10 cellular contexts compared by ENCODE assay signal in genomic region chr1:40703316-40703715, GRCh38. TPM values are rescaled to one million over a fixed set of nuclear protein-coding genes. Genes with fewer than 3 reads are reported as not detected.
A peak's percentile ranks its signal among the peaks of the same experiment; 100 is the strongest.
DNase-seq lines count a peak whose midpoint lies in the region; ATAC-seq and TF ChIP-seq lines count a peak whose summit lies in the region.
"Had no signal": no experiment of that assay in that cellular context is flagged by ENCODE, and none has a peak within 500 bp of the region (broad histone marks: within the 10 kb centered on the region; RNA-seq: fewer than 3 reads in every experiment).

No MANE protein-coding gene starts in this region.

- H3K4me3 Mint-ChIP-seq in chondrocyte (ENCODE audit: unreplicated experiment): no peak overlapping the region
- H3K4me3 Mint-ChIP-seq: activated naive CD8-positive, alpha-beta T cell treated with anti-CD3 and anti-CD28 coated beads for 36 hours had no signal

- peak in 3 of 4 donors; percentile 28 to 44 (median 34) for ATAC-seq in psoas muscle
- no peak for ATAC-seq in GM18519 (IDR thresholded peaks at IDR 0.05; ENCODE audit: low FRiP score, unreplicated experiment)

- TF ChIP-seq CTCF in chondrocyte (IDR thresholded peaks at IDR 0.05) (peak; percentile 19), psoas muscle (IDR thresholded peaks at IDR 0.05) (no peak)

- no peak overlapping the region for H3K4me3 ChIP-seq in psoas muscle

- H3K27ac Mint-ChIP-seq in chondrocyte (ENCODE audit: unreplicated experiment): peak overlapping the region; percentile 65
- H3K27ac Mint-ChIP-seq: activated naive CD8-positive, alpha-beta T cell treated with anti-CD3 and anti-CD28 coated beads for 36 hours had no signal

- peaks cover 34% of the 10 kb centered on the region for H3K4me1 ChIP-seq in psoas muscle

- H3K9me3 Mint-ChIP-seq in chondrocyte (ENCODE audit: low read depth): no peaks in the 10 kb centered on the region
- H3K9me3 Mint-ChIP-seq: activated naive CD8-positive, alpha-beta T cell treated with anti-CD3 and anti-CD28 coated beads for 36 hours had no signal

- WGBS in psoas muscle, 3 donors: 83 to 87% (median 86%) methylated on average over 3 of the region's 3 CpGs

- DNase-seq in DMS79 (lab: John Stamatoyannopoulos, UW): peak; percentile 14
- no peak for DNase-seq in DMS79 treated with DMSO at 0.1 percent for 48 hours (lab: John Stamatoyannopoulos, UW)
- peak; percentile 12 for DNase-seq in NCI-H2196 treated with DMSO at 0.1 percent for 48 hours (lab: John Stamatoyannopoulos, UW; ENCODE audit: unreplicated experiment)
- DNase-seq in chondrocyte (ENCODE audit: low spot score): no peak
- DNase-seq in psoas muscle: no peak
- no peak for DNase-seq in substantia nigra (lab: John Stamatoyannopoulos, UW)
- no peak for DNase-seq in medulla oblongata (ENCODE audit: extremely low spot score)
- DNase-seq: activated naive CD8-positive, alpha-beta T cell treated with anti-CD3 and anti-CD28 coated beads for 36 hours; NCI-H1930 had no signal

- H3K36me3 ChIP-seq in psoas muscle (ENCODE audit: insufficient read depth in 1 of 2, low read depth in 1 of 2): no peaks in the 10 kb centered on the region

- H3K27me3 Mint-ChIP-seq in chondrocyte (ENCODE audit: low read depth): no peaks in the 10 kb centered on the region
- H3K27me3 Mint-ChIP-seq: activated naive CD8-positive, alpha-beta T cell treated with anti-CD3 and anti-CD28 coated beads for 36 hours had no signal

- H3K27ac ChIP-seq in psoas muscle: peak overlapping the region; percentile 21
- H3K27ac ChIP-seq in substantia nigra (ENCODE audit: low read depth, low read length, poor library complexity, severe bottlenecking): no peak overlapping the region

- no peaks in the 10 kb centered on the region for H3K9me3 ChIP-seq in psoas muscle

- H3K36me3 Mint-ChIP-seq in chondrocyte (ENCODE audit: low read depth): no peaks in the 10 kb centered on the region

- H3K27me3 ChIP-seq in psoas muscle (ENCODE audit: insufficient read depth in 3 of 3, low read length in 2 of 3): no peaks in the 10 kb centered on the region

- H3K4me1 Mint-ChIP-seq in chondrocyte (ENCODE audit: low read depth): peaks cover 26% of the 10 kb centered on the region

- intact Hi-C loops in psoas muscle (cut with DNase I): no loop called here

RNA-seq across cellular contexts. Expression of gene NFYC, which starts 11.8 kb away (rescaled TPM):
- total RNA-seq in chondrocyte: 34.2 to 49.2 TPM (median 35.8 TPM) in 3 replicates
- total RNA-seq in psoas muscle: 10 to 100 TPM; 45.8 to 67.8 (median 61.1) TPM
- polyA plus RNA-seq in psoas muscle: 10 to 100 TPM; 52.0 to 69.0 (median 58.6) TPM

RNA-seq across cellular contexts. Expression of gene RIMS3, which starts 37.8 kb away (rescaled TPM):
- total RNA-seq in chondrocyte: 4.8 to 26.3 TPM (median 26.0 TPM) in 3 replicates
- total RNA-seq in psoas muscle: under 1 TPM; 0.15 to 0.42 (median 0.35) TPM
- polyA plus RNA-seq in psoas muscle: under 1 TPM; 0.07 to 0.31 (median 0.16) TPM

Comparison
In these comparisons a context has a peak if more than half of its experiments do, and no peak if none do; other contexts are left out.
1. DNase-seq: peak in DMS79 (single experiment) and NCI-H2196 treated with DMSO at 0.1 percent for 48 hours (single experiment); none in DMS79 treated with DMSO at 0.1 percent for 48 hours (single experiment), chondrocyte (single experiment), psoas muscle (0 of 2), substantia nigra (0 of 49) and medulla oblongata (single experiment).